Comparison of ENCODE assay signal across 9 cellular contexts in genomic region chr7:134593530-134594392, GRCh38. TPM values are rescaled to one million over a fixed set of nuclear protein-coding genes. Genes with fewer than 3 reads are reported as not detected.
DNase-seq lines count a peak whose midpoint lies in the region; ATAC-seq, FAIRE-seq and TF ChIP-seq lines count a peak whose summit lies in the region.
"Had no signal": no experiment of that assay in that cellular context is flagged by ENCODE, and none has a peak within 500 bp of the region (broad histone marks: within the 10 kb centered on the region; RNA-seq: fewer than 3 reads in every experiment).

No MANE protein-coding gene starts in this region.

- no peak overlapping the region for H3K4me2 ChIP-seq in Karpas-422 (ENCODE audit: low read depth, low read length, poor library complexity, severe bottlenecking)

- POLR2A ChIA-PET in activated CD4-positive, alpha-beta T cell treated with anti-CD3 and anti-CD28 coated beads, Interleukin-2, amount 10 ng/mL, durations not matched to agents 7 days and 5 days (lab: Charles Lee), result no interaction called here

- H3K79me2 ChIP-seq in Karpas-422 (ENCODE audit: low read length), result no peaks in the 10 kb centered on the region

- CTCF ChIA-PET in activated CD4-positive, alpha-beta T cell treated with anti-CD3 and anti-CD28 coated beads, Interleukin-2, amount 10 ng/mL, durations not matched to agents 7 days and 5 days (lab: Charles Lee), result no interaction called here

- FAIRE-seq in H54 (lab: Jason Lieb, UNC), result peak; percentile 30

- H3K27me3 ChIP-seq in skeletal muscle tissue (ENCODE audit: control insufficient read depth in 3 of 3, insufficient read depth in 3 of 3, low read length in 3 of 3) (no peaks in the 10 kb centered on the region), Karpas-422 (ENCODE audit: low read length) (no peaks in the 10 kb centered on the region)

- no peak for TF ChIP-seq CTCF in astrocyte of the spinal cord (IDR thresholded peaks at IDR 0.05; ENCODE audit: low read depth, low read length)

- H3K9me2 ChIP-seq in Karpas-422 (replicated peaks; ENCODE audit: insufficient read depth, low read length), result no peaks in the 10 kb centered on the region

- DNase-seq in H54 (ENCODE audit: insufficient read length, low spot score) (peak; percentile 4), astrocyte of the spinal cord (ENCODE audit: low read depth, low spot score) (peak; percentile 86), hippocampal formation (lab: John Stamatoyannopoulos, UW) (peak; percentile 82 to 88), Karpas-422 (no peak), D341Med (ENCODE audit: low spot score) (no peak)
- no peak for DNase-seq in activated CD4-positive, alpha-beta T cell treated with anti-CD3 and anti-CD28 coated beads, Interleukin-2, amount 10 ng/mL, durations not matched to agents 7 days and 5 days

- TF ChIP-seq POLR2A in H54 (IDR thresholded peaks at IDR 0.05; ENCODE audit: low read depth, low read length) (no peak), GM18505 (IDR thresholded peaks at IDR 0.05; ENCODE audit: borderline replicate concordance, extremely low read depth, insufficient read depth, insufficient read length) (no peak)

- in situ Hi-C loops in astrocyte of the spinal cord (cut with HindIII; ENCODE audit: low sequenced_read_pairs), result no loop called here

- H3K9me3 ChIP-seq in skeletal muscle tissue (ENCODE audit: control insufficient read depth in 3 of 3, low read length in 3 of 3) (no peaks in the 10 kb centered on the region), Karpas-422 (ENCODE audit: low read length) (no peaks in the 10 kb centered on the region)

- H3K27ac ChIP-seq in skeletal muscle tissue (ENCODE audit: low read depth, low read length), result peak overlapping the region; percentile 69
- no peak overlapping the region for H3K27ac ChIP-seq in Karpas-422 (ENCODE audit: low read length)

- peaks cover 3 to 7% (median 7%) of the 10 kb centered on the region in 3 donors for H3K4me1 ChIP-seq in skeletal muscle tissue (ENCODE audit: control insufficient read depth in 3 of 3, insufficient read depth in 3 of 3, low read length in 3 of 3)
- H3K4me1 ChIP-seq in Karpas-422 (ENCODE audit: low read length), result peaks cover 5% of the 10 kb centered on the region

- H3K9me3 Mint-ChIP-seq in activated CD4-positive, alpha-beta T cell treated with anti-CD3 and anti-CD28 coated beads, Interleukin-2, amount 10 ng/mL, durations not matched to agents 7 days and 5 days, result peaks cover 10% of the 10 kb centered on the region

- H3K36me3 ChIP-seq in skeletal muscle tissue (ENCODE audit: control insufficient read depth in 3 of 3, insufficient read depth in 3 of 3, low read length in 3 of 3) (no peaks in the 10 kb centered on the region), Karpas-422 (ENCODE audit: insufficient read depth, low read length) (no peaks in the 10 kb centered on the region)

- no peaks in the 10 kb centered on the region for H3K36me3 Mint-ChIP-seq in activated CD4-positive, alpha-beta T cell treated with anti-CD3 and anti-CD28 coated beads, Interleukin-2, amount 10 ng/mL, durations not matched to agents 7 days and 5 days (ENCODE audit: low read depth)

- H4K20me1 ChIP-seq in Karpas-422 (ENCODE audit: insufficient read depth, low read depth, low read length), result no peaks in the 10 kb centered on the region

- no peak for ATAC-seq in GM18505 (IDR thresholded peaks at IDR 0.05; ENCODE audit: unreplicated experiment)
- ATAC-seq: WTC11 had no signal

- peaks cover 6% of the 10 kb centered on the region for H3K27me3 Mint-ChIP-seq in activated CD4-positive, alpha-beta T cell treated with anti-CD3 and anti-CD28 coated beads, Interleukin-2, amount 10 ng/mL, durations not matched to agents 7 days and 5 days

- H3K4me3 ChIP-seq in astrocyte of the spinal cord (ENCODE audit: low read depth, low read length) (no peak overlapping the region), skeletal muscle tissue (ENCODE audit: low read length in 3 of 3) (no peak overlapping the region), Karpas-422 (ENCODE audit: low read length) (no peak overlapping the region)

- H3K27ac Mint-ChIP-seq in activated CD4-positive, alpha-beta T cell treated with anti-CD3 and anti-CD28 coated beads, Interleukin-2, amount 10 ng/mL, durations not matched to agents 7 days and 5 days, result no peak overlapping the region
- H3K27ac Mint-ChIP-seq: WTC11 had no signal

- H2AFZ ChIP-seq in Karpas-422 (ENCODE audit: low read length), result no peak overlapping the region

- H3K4me1 Mint-ChIP-seq in activated CD4-positive, alpha-beta T cell treated with anti-CD3 and anti-CD28 coated beads, Interleukin-2, amount 10 ng/mL, durations not matched to agents 7 days and 5 days, result no peaks in the 10 kb centered on the region
- H3K4me1 Mint-ChIP-seq: WTC11 had no signal

- H3K9ac ChIP-seq in skeletal muscle tissue (ENCODE audit: low read depth in 1 of 3, low read length in 3 of 3) (no peak overlapping the region), Karpas-422 (ENCODE audit: low read length) (no peak overlapping the region)

- H3K4me3 Mint-ChIP-seq in activated CD4-positive, alpha-beta T cell treated with anti-CD3 and anti-CD28 coated beads, Interleukin-2, amount 10 ng/mL, durations not matched to agents 7 days and 5 days, result no peak overlapping the region
- H3K4me3 Mint-ChIP-seq: WTC11 had no signal

RNA-seq across cellular contexts. Expression of gene AKR1B15, which starts 44.9 kb away (rescaled TPM):
- total RNA-seq in skeletal muscle tissue, result under 0.01 TPM
- total RNA-seq in Karpas-422 (2014; rRNA removed; shearing (Covaris generic); ENCODE audit: low replicate concordance), result not detected in 2 replicates
- total RNA-seq in activated CD4-positive, alpha-beta T cell treated with anti-CD3 and anti-CD28 coated beads, Interleukin-2, amount 10 ng/mL, durations not matched to agents 7 days and 5 days, result not detected
- total RNA-seq: WTC11 had no signal

RNA-seq across cellular contexts. Expression of gene BPGM, which starts 52.9 kb away (rescaled TPM):
- total RNA-seq in skeletal muscle tissue, result 92.9 TPM
- 4.2 and 11.1 TPM in 2 replicates for total RNA-seq in Karpas-422 (2014; rRNA removed; shearing (Covaris generic); ENCODE audit: low replicate concordance)
- total RNA-seq in activated CD4-positive, alpha-beta T cell treated with anti-CD3 and anti-CD28 coated beads, Interleukin-2, amount 10 ng/mL, durations not matched to agents 7 days and 5 days, result 10 to 100 TPM; 14.6 to 15.5 TPM

Comparison
In these comparisons a context has a peak if more than half of its experiments do, and no peak if none do; other contexts are left out.
1. DNase-seq: peak in H54 (single experiment), astrocyte of the spinal cord (single experiment) and hippocampal formation (2 of 2); none in Karpas-422 (single experiment), D341Med (single experiment) and activated CD4-positive, alpha-beta T cell treated with anti-CD3 and anti-CD28 coated beads, Interleukin-2, amount 10 ng/mL, durations not matched to agents 7 days and 5 days (single experiment).